Comparison of ENCODE assay signal across 8 cellular contexts in genomic region chr9:113219972-113220371, GRCh38.
DNase-seq lines count a peak whose midpoint lies in the region; ATAC-seq lines count a peak whose summit lies in the region.

No MANE protein-coding gene starts in this region.

- peaks cover 24% of the 10 kb centered on the region for H3K4me1 Mint-ChIP-seq in stimulated activated effector memory CD8-positive, alpha-beta T cell treated with anti-CD3 and anti-CD28 coated beads, Interleukin-12 subunit alpha, Interleukin-12 subunit beta, amount 100 ng/mL, for 72 hours

- peaks cover 49% of the 10 kb centered on the region for H3K36me3 Mint-ChIP-seq in stimulated activated effector memory CD8-positive, alpha-beta T cell treated with anti-CD3 and anti-CD28 coated beads, Interleukin-12 subunit alpha, Interleukin-12 subunit beta, amount 100 ng/mL, for 72 hours

- H3K27ac Mint-ChIP-seq in stimulated activated effector memory CD8-positive, alpha-beta T cell treated with anti-CD3 and anti-CD28 coated beads, Interleukin-12 subunit alpha, Interleukin-12 subunit beta, amount 100 ng/mL, for 72 hours: peak overlapping the region; percentile 95

- ATAC-seq in GM18868 (IDR thresholded peaks at IDR 0.05; ENCODE audit: unreplicated experiment) (peak; percentile 60), HG03097 (IDR thresholded peaks at IDR 0.05; ENCODE audit: low FRiP score, unreplicated experiment) (peak; percentile 43)
- ATAC-seq in stimulated activated effector memory CD8-positive, alpha-beta T cell treated with anti-CD3 and anti-CD28 coated beads, Interleukin-12 subunit alpha, Interleukin-12 subunit beta, amount 100 ng/mL, for 72 hours: peak; percentile 81

- no peaks in the 10 kb centered on the region for H3K9me3 Mint-ChIP-seq in stimulated activated effector memory CD8-positive, alpha-beta T cell treated with anti-CD3 and anti-CD28 coated beads, Interleukin-12 subunit alpha, Interleukin-12 subunit beta, amount 100 ng/mL, for 72 hours

- DNase-seq in AML-193 (lab: John Stamatoyannopoulos, UW) (peak; percentile 41), SW480 (ENCODE audit: low spot score) (peak; percentile 5), foreskin melanocyte (peak; percentile 44), NCI-H2107 (lab: John Stamatoyannopoulos, UW) (no peak), SHP77 (lab: John Stamatoyannopoulos, UW) (no peak)
- peak; percentile 14 to 60 for DNase-seq in stimulated activated effector memory CD8-positive, alpha-beta T cell treated with anti-CD3 and anti-CD28 coated beads, Interleukin-12 subunit alpha, Interleukin-12 subunit beta, amount 100 ng/mL, for 72 hours (ENCODE audit: low spot score in 2 of 2)

- peak overlapping the region; percentile 93 for H3K4me3 Mint-ChIP-seq in stimulated activated effector memory CD8-positive, alpha-beta T cell treated with anti-CD3 and anti-CD28 coated beads, Interleukin-12 subunit alpha, Interleukin-12 subunit beta, amount 100 ng/mL, for 72 hours

Comparison
In these comparisons a context has a peak if more than half of its experiments do, and no peak if none do; other contexts are left out.
1. DNase-seq: peak in AML-193 (2 of 2), SW480 (single experiment), foreskin melanocyte (single experiment) and stimulated activated effector memory CD8-positive, alpha-beta T cell treated with anti-CD3 and anti-CD28 coated beads, Interleukin-12 subunit alpha, Interleukin-12 subunit beta, amount 100 ng/mL, for 72 hours (2 of 2); none in NCI-H2107 (single experiment) and SHP77 (0 of 2).
2. Peak in every context shown above with its lines, with median percentiles within 50 percentile points of each other: ATAC-seq.